ENCODE assay signal across 11 cellular contexts in the genomic region with DNA sequence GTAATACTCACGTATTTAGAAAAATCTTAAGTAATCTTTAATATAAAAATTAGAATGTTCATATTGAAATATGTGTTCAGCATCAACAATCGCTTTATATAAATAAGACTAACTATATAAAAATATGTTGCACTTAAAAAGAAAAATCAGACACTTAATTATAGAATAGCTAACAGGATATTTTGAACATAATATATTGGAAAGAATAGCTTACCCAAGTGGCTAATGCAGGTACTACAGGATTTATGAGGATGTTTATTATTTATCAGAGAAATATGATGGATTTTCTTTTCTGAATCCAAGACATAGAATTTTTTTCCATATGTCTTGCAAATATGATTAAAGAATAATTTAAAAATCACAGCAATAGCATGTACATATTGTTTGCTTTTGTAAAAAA.
DNase-seq lines count a peak whose midpoint lies in the region; ATAC-seq and TF ChIP-seq lines count a peak whose summit lies in the region.
"Had no signal": no experiment of that assay in that cellular context is flagged by ENCODE, and none has a peak within 500 bp of the region (broad histone marks: within the 10 kb centered on the region; RNA-seq: fewer than 3 reads in every experiment).

No MANE protein-coding gene starts in this region.

- no peak overlapping the region for H2AFZ ChIP-seq in osteoblast (ENCODE audit: low read length)

- H3K27ac ChIP-seq in RWPE2 (ENCODE audit: poor library complexity, severe bottlenecking) (no peak overlapping the region), osteoblast (ENCODE audit: low read depth, low read length) (no peak overlapping the region)

- no peaks in the 10 kb centered on the region for H3K27me3 ChIP-seq in RWPE2 (ENCODE audit: insufficient read depth, poor library complexity, severe bottlenecking)
- H3K27me3 ChIP-seq in osteoblast (ENCODE audit: insufficient read depth, low read length): no peaks in the 10 kb centered on the region

- no peaks in the 10 kb centered on the region for H3K79me2 ChIP-seq in osteoblast (ENCODE audit: insufficient read depth, low read length)

- H3K4me2 ChIP-seq in osteoblast (ENCODE audit: insufficient read depth, low read length): no peak overlapping the region

- H3K4me1 ChIP-seq in RWPE2 (ENCODE audit: insufficient read depth, poor library complexity, severe bottlenecking) (no peaks in the 10 kb centered on the region), osteoblast (ENCODE audit: insufficient read depth, low read length) (no peaks in the 10 kb centered on the region)

- H3K9me3 ChIP-seq in RWPE2 (ENCODE audit: severe bottlenecking): no peaks in the 10 kb centered on the region
- no peaks in the 10 kb centered on the region for H3K9me3 ChIP-seq in osteoblast (ENCODE audit: low read depth, low read length)

- H4K20me1 ChIP-seq in osteoblast (ENCODE audit: insufficient read depth, low read length): no peaks in the 10 kb centered on the region

- H3K36me3 ChIP-seq in RWPE2 (ENCODE audit: low read depth) (no peaks in the 10 kb centered on the region), osteoblast (ENCODE audit: insufficient read depth, low read length) (no peaks in the 10 kb centered on the region)

- TF ChIP-seq CTCF in AG09319 (IDR thresholded peaks at IDR 0.05; ENCODE audit: low read depth, low read length) (peak; percentile 29), GM12872 (IDR thresholded peaks at IDR 0.05; ENCODE audit: insufficient read depth, low read depth, low read length) (peak; percentile 29; the same call in 1 of the 3 replicates), RWPE2 (IDR thresholded peaks at IDR 0.05; ENCODE audit: poor library complexity, severe bottlenecking) (peak; percentile 45), fibroblast of the aortic adventitia (IDR thresholded peaks at IDR 0.05; ENCODE audit: insufficient read depth, low read length) (peak; percentile 43), osteoblast (IDR thresholded peaks at IDR 0.05; ENCODE audit: extremely low read depth, low read depth, low read length) (no peak)

- ATAC-seq in RWPE2 (ENCODE audit: low read depth): no peak

- no peak for DNase-seq in AG09319 (ENCODE audit: extremely low read depth, low read depth)
- DNase-seq in RWPE2 (ENCODE audit: low spot score): no peak
- DNase-seq in fibroblast of the aortic adventitia (ENCODE audit: low read depth): no peak
- DNase-seq in osteoblast (ENCODE audit: insufficient read length, low spot score, missing footprints): no peak
- DNase-seq in D341Med (ENCODE audit: low spot score): no peak
- no peak for DNase-seq in HUDEP-2 (lab: John Stamatoyannopoulos, UW; ENCODE audit: unreplicated experiment in 76 of 76)
- no peak for DNase-seq in activated CD4-positive, alpha-beta T cell treated with anti-CD3 and anti-CD28 coated beads for 48 hours
- DNase-seq: activated CD8-positive, alpha-beta memory T cell treated with anti-CD3 and anti-CD28 coated beads for 24 hours; occipital lobe; stimulated activated CD4-positive, alpha-beta T cell treated with anti-CD3 and anti-CD28 coated beads, Interleukin-2, amount 100 ng/mL, for 48 hours had no signal

- H3K4me3 ChIP-seq in RWPE2 (ENCODE audit: severe bottlenecking) (no peak overlapping the region), fibroblast of the aortic adventitia (ENCODE audit: low read depth, low read length) (no peak overlapping the region), osteoblast (ENCODE audit: insufficient read depth, low read length) (no peak overlapping the region)
